In genomic region chr18:44997139-44997538, GRCh38 we compare ENCODE assay signal across 24 cellular contexts.
"Had no signal": no experiment of that assay in that cellular context is flagged by ENCODE, and none has a peak within 500 bp of the region (broad histone marks: within the 10 kb centered on the region; RNA-seq: fewer than 3 reads in every experiment).

No MANE protein-coding gene starts in this region.

- DNase-seq: hypothalamus; immature natural killer cell; kidney; left colon; left lung; lower lobe of right lung; mammary epithelial cell; mesenchymal stem cell; naive thymus-derived CD8-positive, alpha-beta T cell; nucleus accumbens; pancreas; posterior cingulate gyrus; retina; right cardiac atrium; stimulated activated CD4-positive, alpha-beta T cell treated with anti-CD3 and anti-CD28 coated beads, Interleukin-12 subunit alpha, Interleukin-12 subunit beta, amount 100 ng/mL, for 4 hours; stimulated activated CD4-positive, alpha-beta T cell treated with anti-CD3 and anti-CD28 coated beads, Interleukin-15, amount 100 ng/mL, for 24 hours; stimulated activated CD4-positive, alpha-beta T cell treated with anti-CD3 and anti-CD28 coated beads, Interleukin-2, amount 100 ng/mL, for 24 hours; stimulated activated CD4-positive, alpha-beta T cell treated with anti-CD3 and anti-CD28 coated beads, Interleukin-4, amount 100 ng/mL, for 1 hour; stimulated activated naive CD4-positive, alpha-beta T cell; tibial artery; trophoblast cell; upper lobe of right lung had no signal

- FAIRE-seq: islet of Langerhans, kidney, pancreas, urothelium cell line had no signal
